In the genomic region with DNA sequence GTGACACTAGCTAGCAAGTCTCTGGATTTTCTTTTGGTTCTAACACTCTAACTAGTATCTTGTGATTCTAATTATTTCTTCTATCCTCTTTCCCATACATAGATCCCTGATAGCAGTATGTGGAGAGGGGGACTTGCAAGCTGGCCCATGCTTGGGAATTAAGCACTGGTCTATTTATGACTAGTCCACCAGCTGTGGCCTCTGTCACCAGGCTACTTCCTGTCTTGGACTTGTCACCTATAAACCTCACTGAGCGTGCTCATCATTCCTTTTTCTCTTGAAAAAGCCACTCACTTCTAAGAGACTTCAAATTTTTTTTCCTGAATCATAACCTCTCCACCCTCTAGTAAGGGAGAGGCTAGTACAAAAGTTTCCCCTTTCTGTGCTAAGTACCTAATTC, we compare ENCODE assay signal across 18 cellular contexts. TPM values are rescaled to one million over a fixed set of nuclear protein-coding genes. Genes with fewer than 3 reads are reported as not detected.
"Had no signal": no experiment of that assay in that cellular context is flagged by ENCODE, and none has a peak within 500 bp of the region (broad histone marks: within the 10 kb centered on the region; RNA-seq: fewer than 3 reads in every experiment).

No MANE protein-coding gene starts in this region.

- H3K9me3 Mint-ChIP-seq: activated CD4-positive, alpha-beta T cell treated with anti-CD3 and anti-CD28 coated beads, Interleukin-2, amount 10 ng/mL, durations not matched to agents 7 days and 5 days; activated naive CD8-positive, alpha-beta T cell treated with anti-CD3 and anti-CD28 coated beads, Interleukin-2, amount 10 ng/mL, durations not matched to agents 7 days and 5 days; activated T-helper 1 cell treated with anti-CD3 and anti-CD28 coated beads, Interleukin-12 subunit alpha, Interleukin-12 subunit beta, Interleukin-2, Interleukin-4 antibody, amounts not matched to agents 30 ng/mL and 10 ng/mL and 1 ng/mL, durations not matched to agents 14 hours and 24 hours and 36 hours; dendritic cell treated with granulocyte-macrophage colony-stimulating factor and Interleukin-4, amounts not matched to agents 40 ng/mL and 50 ng/mL, for 4 days; naive thymus-derived CD8-positive, alpha-beta T cell had no signal

- H3K9me3 ChIP-seq: gastrocnemius medialis, pancreas, sigmoid colon, thyroid gland had no signal

- H3K4me1 ChIP-seq: pancreas, thyroid gland had no signal

- H3K27ac ChIP-seq: pancreas, thyroid gland had no signal

- DNase-seq: activated CD4-positive, alpha-beta T cell treated with anti-CD3 and anti-CD28 coated beads, Interleukin-2, amount 10 ng/mL, durations not matched to agents 7 days and 5 days; activated CD8-positive, alpha-beta memory T cell treated with anti-CD3 and anti-CD28 coated beads, Interleukin-2, amount 50 U/mL, for 48 hours; activated naive CD4-positive, alpha-beta T cell; activated naive CD8-positive, alpha-beta T cell treated with anti-CD3 and anti-CD28 coated beads, Interleukin-2, amount 10 ng/mL, durations not matched to agents 7 days and 5 days; anterior cingulate cortex; cerebellar nuclear complex; gastrocnemius medialis; heart left ventricle; immature natural killer cell; left cardiac atrium; naive thymus-derived CD8-positive, alpha-beta T cell; pancreas; sigmoid colon; stimulated activated CD4-positive, alpha-beta T cell treated with anti-CD3 and anti-CD28 coated beads, Interleukin-12 subunit alpha, Interleukin-12 subunit beta, amount 100 ng/mL, for 4 hours; stimulated activated CD4-positive, alpha-beta T cell treated with anti-CD3 and anti-CD28 coated beads, Interleukin-2, amount 100 ng/mL, for 24 hours; thyroid gland had no signal

- H3K36me3 Mint-ChIP-seq: activated naive CD8-positive, alpha-beta T cell treated with anti-CD3 and anti-CD28 coated beads, Interleukin-2, amount 10 ng/mL, durations not matched to agents 7 days and 5 days; immature natural killer cell; naive thymus-derived CD8-positive, alpha-beta T cell had no signal

- H3K27me3 Mint-ChIP-seq: dendritic cell treated with granulocyte-macrophage colony-stimulating factor and Interleukin-4, amounts not matched to agents 40 ng/mL and 50 ng/mL, for 4 days had no signal

- H3K4me3 Mint-ChIP-seq: activated CD4-positive, alpha-beta T cell treated with anti-CD3 and anti-CD28 coated beads, Interleukin-2, amount 10 ng/mL, durations not matched to agents 7 days and 5 days; activated naive CD8-positive, alpha-beta T cell treated with anti-CD3 and anti-CD28 coated beads, Interleukin-2, amount 10 ng/mL, durations not matched to agents 7 days and 5 days; activated T-helper 1 cell treated with anti-CD3 and anti-CD28 coated beads, Interleukin-12 subunit alpha, Interleukin-12 subunit beta, Interleukin-2, Interleukin-4 antibody, amounts not matched to agents 30 ng/mL and 10 ng/mL and 1 ng/mL, durations not matched to agents 14 hours and 24 hours and 36 hours; dendritic cell treated with granulocyte-macrophage colony-stimulating factor and Interleukin-4, amounts not matched to agents 40 ng/mL and 50 ng/mL, for 4 days; immature natural killer cell; naive thymus-derived CD8-positive, alpha-beta T cell had no signal

- FAIRE-seq: pancreas had no signal

- H3K27me3 ChIP-seq: gastrocnemius medialis, heart left ventricle, pancreas, sigmoid colon, thyroid gland had no signal

- ATAC-seq: gastrocnemius medialis; naive thymus-derived CD8-positive, alpha-beta T cell; pancreas had no signal

- H3K36me3 ChIP-seq: gastrocnemius medialis, heart left ventricle, pancreas, sigmoid colon, thyroid gland had no signal

- H3K4me1 Mint-ChIP-seq: activated CD4-positive, alpha-beta T cell treated with anti-CD3 and anti-CD28 coated beads, Interleukin-2, amount 10 ng/mL, durations not matched to agents 7 days and 5 days; immature natural killer cell; naive thymus-derived CD8-positive, alpha-beta T cell had no signal

- H3K4me3 ChIP-seq: gastrocnemius medialis, heart left ventricle, pancreas, sigmoid colon, thyroid gland had no signal

- H3K27ac Mint-ChIP-seq: activated CD4-positive, alpha-beta T cell treated with anti-CD3 and anti-CD28 coated beads, Interleukin-2, amount 10 ng/mL, durations not matched to agents 7 days and 5 days; activated naive CD8-positive, alpha-beta T cell treated with anti-CD3 and anti-CD28 coated beads, Interleukin-2, amount 10 ng/mL, durations not matched to agents 7 days and 5 days; activated T-helper 1 cell treated with anti-CD3 and anti-CD28 coated beads, Interleukin-12 subunit alpha, Interleukin-12 subunit beta, Interleukin-2, Interleukin-4 antibody, amounts not matched to agents 30 ng/mL and 10 ng/mL and 1 ng/mL, durations not matched to agents 14 hours and 24 hours and 36 hours; dendritic cell treated with granulocyte-macrophage colony-stimulating factor and Interleukin-4, amounts not matched to agents 40 ng/mL and 50 ng/mL, for 4 days; immature natural killer cell; naive thymus-derived CD8-positive, alpha-beta T cell had no signal

RNA-seq across cellular contexts. Expression of gene MAMDC2, which starts 32.3 kb away (rescaled TPM):
- total RNA-seq: activated CD4-positive, alpha-beta T cell treated with anti-CD3 and anti-CD28 coated beads, Interleukin-2, amount 10 ng/mL, durations not matched to agents 7 days and 5 days; activated T-helper 1 cell treated with anti-CD3 and anti-CD28 coated beads, Interleukin-12 subunit alpha, Interleukin-12 subunit beta, Interleukin-2, Interleukin-4 antibody, amounts not matched to agents 30 ng/mL and 10 ng/mL and 1 ng/mL, durations not matched to agents 14 hours and 24 hours and 36 hours; naive thymus-derived CD8-positive, alpha-beta T cell had no signal
